In genomic region chr15:34434627-34435305, GRCh38 we compare ENCODE assay signal across 27 cellular contexts. TPM values are rescaled to one million over a fixed set of nuclear protein-coding genes. Genes with fewer than 3 reads are reported as not detected.
DNase-seq lines count a peak whose midpoint lies in the region; ATAC-seq and TF ChIP-seq lines count a peak whose summit lies in the region.
"Had no signal": no experiment of that assay in that cellular context is flagged by ENCODE, and none has a peak within 500 bp of the region (broad histone marks: within the 10 kb centered on the region; RNA-seq: fewer than 3 reads in every experiment).

No MANE protein-coding gene starts in this region.

- no peaks in the 10 kb centered on the region for H4K20me1 ChIP-seq in PC-9 (ENCODE audit: insufficient read depth)

- peaks cover 49% of the 10 kb centered on the region for H3K79me2 ChIP-seq in ACC112 (ENCODE audit: control insufficient read depth, insufficient read depth, low read length, unreplicated experiment)
- peaks cover 12% of the 10 kb centered on the region for H3K79me2 ChIP-seq in PC-9 (ENCODE audit: low read depth)
- H3K79me2 ChIP-seq: hepatocyte had no signal

- H2AFZ ChIP-seq in ACC112 (ENCODE audit: low read length, unreplicated experiment) (no peak overlapping the region), PC-9 (no peak overlapping the region)
- H2AFZ ChIP-seq: hepatocyte had no signal

- no peak for TF ChIP-seq CTCF in activated CD8-positive, alpha-beta T cell treated with anti-CD3 and anti-CD28 coated beads for 36 hours (IDR thresholded peaks at IDR 0.05)
- TF ChIP-seq CTCF in PC-9 (conservative IDR thresholded peaks at IDR 0.05) (no peak), endothelial cell (IDR thresholded peaks at IDR 0.05; ENCODE audit: unreplicated experiment) (no peak)

- H3K36me3 ChIP-seq in ACC112 (ENCODE audit: insufficient read depth, low read length) = 0 out of 2 replicates have a peak, but pooled peaks cover 4% of the 10 kb centered on the region
- no peaks in the 10 kb centered on the region for H3K36me3 ChIP-seq in PC-9 (ENCODE audit: low read depth)
- H3K36me3 ChIP-seq: BE2C, ovary, vagina had no signal

- H3K4me1 ChIP-seq in ACC112 (ENCODE audit: control insufficient read depth, insufficient read depth, low read length, unreplicated experiment) = peaks cover 12% of the 10 kb centered on the region
- peaks cover 17% of the 10 kb centered on the region for H3K4me1 ChIP-seq in PC-9 (replicated peaks; ENCODE audit: insufficient read depth)
- H3K4me1 ChIP-seq: BE2C, HAP-1 had no signal

- H3K9me3 Mint-ChIP-seq in activated CD8-positive, alpha-beta T cell treated with anti-CD3 and anti-CD28 coated beads, Interleukin-2, amount 10 ng/mL, durations not matched to agents 7 days and 5 days (ENCODE audit: insufficient read depth) = no peaks in the 10 kb centered on the region
- H3K9me3 Mint-ChIP-seq in activated CD8-positive, alpha-beta T cell treated with anti-CD3 and anti-CD28 coated beads for 36 hours = no peaks in the 10 kb centered on the region
- H3K9me3 Mint-ChIP-seq in endothelial cell (ENCODE audit: unreplicated experiment) = no peaks in the 10 kb centered on the region
- H3K9me3 Mint-ChIP-seq: naive B cell; stimulated activated naive CD8-positive, alpha-beta T cell treated with anti-CD3 and anti-CD28 coated beads, Interleukin-15, amount 100 ng/mL, for 72 hours had no signal

- BruUV-seq in PC-9 (replicated peaks; lab: Mats Ljungman, UMichigan) = TSS peak; percentile 20

- H3F3A ChIP-seq in PC-9 (ENCODE audit: insufficient read depth, low read depth) = peaks cover 6% of the 10 kb centered on the region; the same call in 1 of the 2 replicates

- peak overlapping the region; percentile 44 for H3K27ac Mint-ChIP-seq in activated CD8-positive, alpha-beta T cell treated with anti-CD3 and anti-CD28 coated beads, Interleukin-2, amount 10 ng/mL, durations not matched to agents 7 days and 5 days
- no peak overlapping the region for H3K27ac Mint-ChIP-seq in activated CD8-positive, alpha-beta T cell treated with anti-CD3 and anti-CD28 coated beads for 36 hours
- no peak overlapping the region for H3K27ac Mint-ChIP-seq in endothelial cell (ENCODE audit: unreplicated experiment)

- DNase-seq in activated CD8-positive, alpha-beta T cell treated with anti-CD3 and anti-CD28 coated beads, Interleukin-2, amount 10 ng/mL, durations not matched to agents 7 days and 5 days = no peak
- DNase-seq in activated CD8-positive, alpha-beta T cell treated with anti-CD3 and anti-CD28 coated beads for 36 hours = no peak
- no peak for DNase-seq in PC-9
- DNase-seq in endothelial cell (ENCODE audit: low spot score) = no peak
- no peak for DNase-seq in middle frontal gyrus (ENCODE audit: extremely low spot score, low spot score)
- DNase-seq in MV-4-11 (lab: John Stamatoyannopoulos, UW) = no peak
- DNase-seq in SW480 (ENCODE audit: low spot score) = no peak
- DNase-seq: activated naive CD4-positive, alpha-beta T cell treated with anti-CD3 and anti-CD28 coated beads, Interleukin-2, amount 50 U/mL, for 16 hours; activated T-cell treated with anti-CD3 and anti-CD28 coated beads, Interleukin-2, amount 50 U/mL, for 1 hour; BE2C; GDM1; left colon; naive B cell; NCI-H1048; NCI-H446 treated with DMSO at 0.1 percent for 48 hours; NCI-H82; ovary; small intestine; stimulated activated CD4-positive, alpha-beta T cell treated with anti-CD3 and anti-CD28 coated beads, Interleukin-1b, Interleukin-23, amount 100 ng/mL, for 48 hours; stimulated activated CD8-positive, alpha-beta memory T cell treated with anti-CD3 and anti-CD28 coated beads, Interleukin-4, amount 100 ng/mL, for 48 hours; stimulated activated naive CD8-positive, alpha-beta T cell treated with anti-CD3 and anti-CD28 coated beads, Interleukin-15, amount 100 ng/mL, for 72 hours had no signal

- no peak overlapping the region for H3K27ac ChIP-seq in ACC112 (ENCODE audit: low read depth, low read length)
- H3K27ac ChIP-seq in PC-9 = no peak overlapping the region
- H3K27ac ChIP-seq: gastroesophageal sphincter, hepatocyte, ovary, vagina had no signal

- peak overlapping the region; percentile 87; the same call in 1 of the 2 replicates for H3K4me2 ChIP-seq in PC-9
- H3K4me2 ChIP-seq: hepatocyte had no signal

- H3K9me3 ChIP-seq in PC-9 (ENCODE audit: insufficient read depth, low read depth) = no peaks in the 10 kb centered on the region
- H3K9me3 ChIP-seq: BE2C, gastroesophageal sphincter, HAP-1, ovary, vagina had no signal

- intact Hi-C loops in activated CD8-positive, alpha-beta T cell treated with anti-CD3 and anti-CD28 coated beads for 36 hours (cut with micrococcal nuclease) = no loop called here
- intact Hi-C loops in PC-9 (cut with micrococcal nuclease; ENCODE audit: unreplicated experiment) = no loop called here

- no peak overlapping the region for H3K4me3 Mint-ChIP-seq in activated CD8-positive, alpha-beta T cell treated with anti-CD3 and anti-CD28 coated beads, Interleukin-2, amount 10 ng/mL, durations not matched to agents 7 days and 5 days
- no peak overlapping the region for H3K4me3 Mint-ChIP-seq in activated CD8-positive, alpha-beta T cell treated with anti-CD3 and anti-CD28 coated beads for 36 hours
- peak overlapping the region; percentile 65 for H3K4me3 Mint-ChIP-seq in endothelial cell (ENCODE audit: unreplicated experiment)

- H3K36me3 Mint-ChIP-seq in activated CD8-positive, alpha-beta T cell treated with anti-CD3 and anti-CD28 coated beads, Interleukin-2, amount 10 ng/mL, durations not matched to agents 7 days and 5 days (ENCODE audit: low read depth) = peaks cover 43% of the 10 kb centered on the region
- H3K36me3 Mint-ChIP-seq in activated CD8-positive, alpha-beta T cell treated with anti-CD3 and anti-CD28 coated beads for 36 hours (ENCODE audit: low read depth) = peaks cover 41% of the 10 kb centered on the region
- peaks cover 34% of the 10 kb centered on the region for H3K36me3 Mint-ChIP-seq in endothelial cell (ENCODE audit: low read depth, unreplicated experiment)

- CTCF ChIA-PET in activated CD8-positive, alpha-beta T cell treated with anti-CD3 and anti-CD28 coated beads, Interleukin-2, amount 10 ng/mL, durations not matched to agents 7 days and 5 days (lab: Charles Lee) = no interaction called here
- CTCF ChIA-PET in activated CD8-positive, alpha-beta T cell treated with anti-CD3 and anti-CD28 coated beads for 36 hours (lab: Charles Lee) = interaction anchor here (0.6 to 0.7 kb wide), 2 partner anchors 58 to 68 kb away, joined by 3 read pairs; partner anchors contain the start of gene LPCAT4
- CTCF ChIA-PET in PC-9 (lab: Charles Lee) = no interaction called here

- POLR2A ChIA-PET in activated CD8-positive, alpha-beta T cell treated with anti-CD3 and anti-CD28 coated beads, Interleukin-2, amount 10 ng/mL, durations not matched to agents 7 days and 5 days (lab: Charles Lee) = no interaction called here
- POLR2A ChIA-PET in activated CD8-positive, alpha-beta T cell treated with anti-CD3 and anti-CD28 coated beads for 36 hours (lab: Charles Lee) = no interaction called here
- POLR2A ChIA-PET in PC-9 (lab: Charles Lee; ENCODE audit: unreplicated experiment) = no interaction called here

- peaks cover 28% of the 10 kb centered on the region for H3K4me1 Mint-ChIP-seq in activated CD8-positive, alpha-beta T cell treated with anti-CD3 and anti-CD28 coated beads, Interleukin-2, amount 10 ng/mL, durations not matched to agents 7 days and 5 days (ENCODE audit: low read depth)
- peaks cover 24% of the 10 kb centered on the region for H3K4me1 Mint-ChIP-seq in activated CD8-positive, alpha-beta T cell treated with anti-CD3 and anti-CD28 coated beads for 36 hours (ENCODE audit: low read depth)
- peaks cover 12% of the 10 kb centered on the region for H3K4me1 Mint-ChIP-seq in endothelial cell (ENCODE audit: unreplicated experiment)

- H3K27me3 ChIP-seq in ACC112 (ENCODE audit: insufficient read depth, low read length) = no peaks in the 10 kb centered on the region
- H3K27me3 ChIP-seq in PC-9 (ENCODE audit: insufficient read depth, low read depth) = no peaks in the 10 kb centered on the region
- H3K27me3 ChIP-seq: gastroesophageal sphincter, hepatocyte, ovary, vagina had no signal

- no peaks in the 10 kb centered on the region for H3K9me2 ChIP-seq in PC-9 (ENCODE audit: insufficient read depth)

- peaks cover under 1% of the 10 kb centered on the region for H3K27me3 Mint-ChIP-seq in activated CD8-positive, alpha-beta T cell treated with anti-CD3 and anti-CD28 coated beads, Interleukin-2, amount 10 ng/mL, durations not matched to agents 7 days and 5 days (ENCODE audit: low read depth)
- peaks cover 2% of the 10 kb centered on the region for H3K27me3 Mint-ChIP-seq in activated CD8-positive, alpha-beta T cell treated with anti-CD3 and anti-CD28 coated beads for 36 hours
- peaks cover 11% of the 10 kb centered on the region for H3K27me3 Mint-ChIP-seq in endothelial cell (ENCODE audit: unreplicated experiment)
- H3K27me3 Mint-ChIP-seq: stimulated activated naive CD8-positive, alpha-beta T cell treated with anti-CD3 and anti-CD28 coated beads, Interleukin-15, amount 100 ng/mL, for 72 hours had no signal

- no peak for ATAC-seq in activated CD8-positive, alpha-beta T cell treated with anti-CD3 and anti-CD28 coated beads, Interleukin-2, amount 10 ng/mL, durations not matched to agents 7 days and 5 days
- ATAC-seq in activated CD8-positive, alpha-beta T cell treated with anti-CD3 and anti-CD28 coated beads for 36 hours = no peak
- ATAC-seq: gastroesophageal sphincter; left colon; SK-N-SH treated with all-trans-retinoic acid at 6 μM for 48 hours; stimulated activated naive CD8-positive, alpha-beta T cell treated with anti-CD3 and anti-CD28 coated beads, Interleukin-15, amount 100 ng/mL, for 72 hours had no signal

- H3K4me3 ChIP-seq in ACC112 (ENCODE audit: low read depth, low read length) (peak overlapping the region; percentile 87; the same call in 1 of the 2 replicates), PC-9 (no peak overlapping the region)
- H3K4me3 ChIP-seq: gastroesophageal sphincter, HAP-1, hepatocyte, ovary, vagina had no signal

RNA-seq across cellular contexts. Expression of gene GOLGA8A, which starts 2.8 kb away (rescaled TPM):
- 100 to 1,000 TPM; 207 to 215 TPM for total RNA-seq in activated CD8-positive, alpha-beta T cell treated with anti-CD3 and anti-CD28 coated beads, Interleukin-2, amount 10 ng/mL, durations not matched to agents 7 days and 5 days
- 100 to 1,000 TPM; 140 to 141 TPM for total RNA-seq in activated CD8-positive, alpha-beta T cell treated with anti-CD3 and anti-CD28 coated beads for 36 hours
- total RNA-seq in PC-9 (2021) = 50.7 and 60.7 TPM in 2 replicates
- total RNA-seq in endothelial cell (ENCODE audit: unreplicated experiment) = 46.0 TPM
